13 cellular contexts compared by ENCODE assay signal in genomic region chr15:63186065-63186464, GRCh38. TPM values are rescaled to one million over a fixed set of nuclear protein-coding genes. Genes with fewer than 3 reads are reported as not detected.
DNase-seq lines count a peak whose midpoint lies in the region; FAIRE-seq and TF ChIP-seq lines count a peak whose summit lies in the region.
"Had no signal": no experiment of that assay in that cellular context is flagged by ENCODE, and none has a peak within 500 bp of the region (broad histone marks: within the 10 kb centered on the region; RNA-seq: fewer than 3 reads in every experiment).

No MANE protein-coding gene starts in this region.

- peaks cover 6% of the 10 kb centered on the region for H4K20me1 ChIP-seq in smooth muscle cell (ENCODE audit: low read depth)

- peaks cover 22% of the 10 kb centered on the region for H3K4me1 Mint-ChIP-seq in activated T-cell treated with anti-CD3 and anti-CD28 coated beads, Interleukin-2, amount 50 U/mL, for 24 hours (ENCODE audit: low read depth)
- H3K4me1 Mint-ChIP-seq in activated T-helper 1 cell treated with anti-CD3 and anti-CD28 coated beads, Interleukin-12 subunit alpha, Interleukin-12 subunit beta, Interleukin-2, Interleukin-4 antibody, amounts not matched to agents 30 ng/mL and 10 ng/mL and 1 ng/mL, durations not matched to agents 14 hours and 24 hours and 36 hours (ENCODE audit: low read depth): peaks cover 23% of the 10 kb centered on the region

- no peaks in the 10 kb centered on the region for H3F3A ChIP-seq in smooth muscle cell (ENCODE audit: low read depth)

- 48% methylated on average over 2 of the region's 2 CpGs for WGBS in smooth muscle cell (ENCODE audit: low lambda C conversion rate)
- 52 to 69% (median 65%) methylated on average over 2 of the region's 2 CpGs for WGBS in small intestine, 3 donors

- no peak overlapping the region for H3K9ac ChIP-seq in smooth muscle cell (ENCODE audit: low read depth)

- intact Hi-C loops in activated T-helper 1 cell treated with anti-CD3 and anti-CD28 coated beads, Interleukin-12 subunit alpha, Interleukin-12 subunit beta, Interleukin-2, Interleukin-4 antibody, amounts not matched to agents 30 ng/mL and 10 ng/mL and 1 ng/mL, durations not matched to agents 14 hours and 24 hours and 36 hours (cut with micrococcal nuclease): loop anchor here (10.0 kb wide), 1 partner anchor 419 kb away; no protein-coding TSS in a partner anchor

- peak overlapping the region; percentile 22 for H3K27ac ChIP-seq in smooth muscle cell (ENCODE audit: low read depth)
- H3K27ac ChIP-seq in small intestine (ENCODE audit: low read depth in 1 of 2, low read length in 1 of 2): peak overlapping the region in 1 of 2 donors; percentile 7
- H3K27ac ChIP-seq: adrenal gland, spleen, thoracic aorta had no signal

- FAIRE-seq in small intestine (lab: Jason Lieb, UNC): no peak
- FAIRE-seq in GM12892 (lab: Jason Lieb, UNC): no peak

- H2AFZ ChIP-seq in smooth muscle cell (ENCODE audit: low read depth): peak overlapping the region; percentile 25

- H3K9me3 ChIP-seq in smooth muscle cell (replicated peaks; ENCODE audit: low read depth) (no peaks in the 10 kb centered on the region), small intestine (ENCODE audit: control insufficient read depth, low read depth) (no peaks in the 10 kb centered on the region)
- H3K9me3 ChIP-seq: adrenal gland, spleen, thoracic aorta had no signal

- peak overlapping the region; percentile 4 for H3K4me2 ChIP-seq in smooth muscle cell

- peaks cover 3% of the 10 kb centered on the region for H3K79me2 ChIP-seq in smooth muscle cell (ENCODE audit: low read depth)

- H3K36me3 Mint-ChIP-seq in activated T-cell treated with anti-CD3 and anti-CD28 coated beads, Interleukin-2, amount 50 U/mL, for 24 hours (ENCODE audit: low read depth): peaks cover 19% of the 10 kb centered on the region
- peaks cover 8% of the 10 kb centered on the region for H3K36me3 Mint-ChIP-seq in activated T-helper 1 cell treated with anti-CD3 and anti-CD28 coated beads, Interleukin-12 subunit alpha, Interleukin-12 subunit beta, Interleukin-2, Interleukin-4 antibody, amounts not matched to agents 30 ng/mL and 10 ng/mL and 1 ng/mL, durations not matched to agents 14 hours and 24 hours and 36 hours (ENCODE audit: low read depth)
- H3K36me3 Mint-ChIP-seq: naive thymus-derived CD8-positive, alpha-beta T cell; T-cell had no signal

- no peak overlapping the region for H3K4me3 Mint-ChIP-seq in activated T-cell treated with anti-CD3 and anti-CD28 coated beads, Interleukin-2, amount 50 U/mL, for 24 hours
- H3K4me3 Mint-ChIP-seq in activated T-helper 1 cell treated with anti-CD3 and anti-CD28 coated beads, Interleukin-12 subunit alpha, Interleukin-12 subunit beta, Interleukin-2, Interleukin-4 antibody, amounts not matched to agents 30 ng/mL and 10 ng/mL and 1 ng/mL, durations not matched to agents 14 hours and 24 hours and 36 hours: no peak overlapping the region
- H3K4me3 Mint-ChIP-seq: naive thymus-derived CD8-positive, alpha-beta T cell; T-cell had no signal

- no peak overlapping the region for H3K4me3 ChIP-seq in fibroblast of pulmonary artery (replicated peaks; ENCODE audit: low read depth, low read length)
- no peak overlapping the region for H3K4me3 ChIP-seq in smooth muscle cell
- no peak overlapping the region for H3K4me3 ChIP-seq in small intestine (ENCODE audit: low read depth in 1 of 2, low read length in 2 of 2)
- H3K4me3 ChIP-seq: adrenal gland, spleen, thoracic aorta had no signal

- DNase-seq in activated T-cell treated with anti-CD3 and anti-CD28 coated beads, Interleukin-2, amount 50 U/mL, for 24 hours: no peak
- no peak for DNase-seq in activated T-cell treated with anti-CD3 and anti-CD28 coated beads, Interleukin-2, amount 50 U/mL, for 48 hours
- no peak for DNase-seq in activated T-helper 1 cell treated with anti-CD3 and anti-CD28 coated beads, Interleukin-12 subunit alpha, Interleukin-12 subunit beta, Interleukin-2, Interleukin-4 antibody, amounts not matched to agents 30 ng/mL and 10 ng/mL and 1 ng/mL, durations not matched to agents 14 hours and 24 hours and 36 hours (ENCODE audit: low spot score)
- DNase-seq in fibroblast of pulmonary artery (ENCODE audit: low read depth) (peak; percentile 56), smooth muscle cell (lab: John Stamatoyannopoulos, UW; ENCODE audit: unreplicated experiment) (no peak), small intestine (no peak), NCI-H446 treated with DMSO at 0.1 percent for 48 hours (lab: John Stamatoyannopoulos, UW) (no peak), GM12892 (ENCODE audit: insufficient read length) (no peak)
- DNase-seq: adrenal gland; naive thymus-derived CD8-positive, alpha-beta T cell; spleen; T-cell had no signal

- no peak for TF ChIP-seq POLR2A in GM12892 (IDR thresholded peaks at IDR 0.05; ENCODE audit: low read depth, low read length)

- H3K27me3 ChIP-seq in smooth muscle cell (ENCODE audit: low read depth) (no peaks in the 10 kb centered on the region), small intestine (ENCODE audit: control insufficient read depth in 2 of 2, insufficient read depth in 2 of 2, low read length in 2 of 2) (no peaks in the 10 kb centered on the region)
- H3K27me3 ChIP-seq: adrenal gland, spleen had no signal

- H3K4me1 ChIP-seq in smooth muscle cell (ENCODE audit: low read depth) (peaks cover 22% of the 10 kb centered on the region), small intestine (ENCODE audit: control insufficient read depth in 2 of 2, insufficient read depth in 1 of 2, low read depth in 1 of 2, low read length in 1 of 2) (peaks cover 0 to 4% of the 10 kb centered on the region in 2 donors)

- peak overlapping the region; percentile 15 for H3K27ac Mint-ChIP-seq in activated T-cell treated with anti-CD3 and anti-CD28 coated beads, Interleukin-2, amount 50 U/mL, for 24 hours
- peak overlapping the region; percentile 45 for H3K27ac Mint-ChIP-seq in activated T-helper 1 cell treated with anti-CD3 and anti-CD28 coated beads, Interleukin-12 subunit alpha, Interleukin-12 subunit beta, Interleukin-2, Interleukin-4 antibody, amounts not matched to agents 30 ng/mL and 10 ng/mL and 1 ng/mL, durations not matched to agents 14 hours and 24 hours and 36 hours
- H3K27ac Mint-ChIP-seq: T-cell had no signal

- H3K27me3 Mint-ChIP-seq in activated T-cell treated with anti-CD3 and anti-CD28 coated beads, Interleukin-2, amount 50 U/mL, for 24 hours: no peaks in the 10 kb centered on the region
- peaks cover 14% of the 10 kb centered on the region for H3K27me3 Mint-ChIP-seq in activated T-helper 1 cell treated with anti-CD3 and anti-CD28 coated beads, Interleukin-12 subunit alpha, Interleukin-12 subunit beta, Interleukin-2, Interleukin-4 antibody, amounts not matched to agents 30 ng/mL and 10 ng/mL and 1 ng/mL, durations not matched to agents 14 hours and 24 hours and 36 hours (ENCODE audit: insufficient read depth)
- H3K27me3 Mint-ChIP-seq: naive thymus-derived CD8-positive, alpha-beta T cell; T-cell had no signal

- TF ChIP-seq CTCF in fibroblast of pulmonary artery (IDR thresholded peaks at IDR 0.05; ENCODE audit: low read length, missing control alignments): no peak
- TF ChIP-seq CTCF in smooth muscle cell (IDR thresholded peaks at IDR 0.05; ENCODE audit: borderline replicate concordance, insufficient read depth, poor library complexity, severe bottlenecking): no peak

- no peaks in the 10 kb centered on the region for H3K9me3 Mint-ChIP-seq in activated T-cell treated with anti-CD3 and anti-CD28 coated beads, Interleukin-2, amount 50 U/mL, for 24 hours
- H3K9me3 Mint-ChIP-seq in activated T-helper 1 cell treated with anti-CD3 and anti-CD28 coated beads, Interleukin-12 subunit alpha, Interleukin-12 subunit beta, Interleukin-2, Interleukin-4 antibody, amounts not matched to agents 30 ng/mL and 10 ng/mL and 1 ng/mL, durations not matched to agents 14 hours and 24 hours and 36 hours: no peaks in the 10 kb centered on the region
- H3K9me3 Mint-ChIP-seq: naive thymus-derived CD8-positive, alpha-beta T cell; T-cell had no signal

- H3K36me3 ChIP-seq in smooth muscle cell (ENCODE audit: low read depth) (no peaks in the 10 kb centered on the region), small intestine (ENCODE audit: control insufficient read depth in 2 of 2, insufficient read depth in 2 of 2, low read length in 2 of 2) (no peaks in the 10 kb centered on the region)
- H3K36me3 ChIP-seq: adrenal gland, spleen, thoracic aorta had no signal

RNA-seq across cellular contexts. Expression of gene RAB8B, which starts 3.3 kb away (rescaled TPM):
- 135 and 149 TPM in 2 replicates for total RNA-seq in activated T-helper 1 cell treated with anti-CD3 and anti-CD28 coated beads, Interleukin-12 subunit alpha, Interleukin-12 subunit beta, Interleukin-2, Interleukin-4 antibody, amounts not matched to agents 30 ng/mL and 10 ng/mL and 1 ng/mL, durations not matched to agents 14 hours and 24 hours and 36 hours
- total RNA-seq in smooth muscle cell: 34.7 and 42.2 TPM in 2 replicates
- polyA plus RNA-seq in smooth muscle cell (10.7 and 11.5 TPM in 2 replicates), small intestine (10 to 100 TPM in 2 of 3 donors, 1 to 10 TPM in 1; 9.8 to 14.5 (median 13.2) TPM)
- 73.7 TPM for polyA plus RNA-seq in GM12892 (2012; ENCODE audit: missing spikeins)

RNA-seq across cellular contexts. Expression of gene RPS27L, which starts 28.8 kb away (rescaled TPM):
- total RNA-seq in activated T-helper 1 cell treated with anti-CD3 and anti-CD28 coated beads, Interleukin-12 subunit alpha, Interleukin-12 subunit beta, Interleukin-2, Interleukin-4 antibody, amounts not matched to agents 30 ng/mL and 10 ng/mL and 1 ng/mL, durations not matched to agents 14 hours and 24 hours and 36 hours: 163 and 164 TPM in 2 replicates
- total RNA-seq in smooth muscle cell: 180 and 189 TPM in 2 replicates
- polyA plus RNA-seq in smooth muscle cell: 641 and 660 TPM in 2 replicates
- 100 to 1,000 TPM; 146 to 612 (median 505) TPM for polyA plus RNA-seq in small intestine
- polyA plus RNA-seq in GM12892 (2012; ENCODE audit: missing spikeins): 409 TPM
